7 cellular contexts compared by ENCODE assay signal in genomic region chr7:149696313-149696712, GRCh38.
"Had no signal": no experiment of that assay in that cellular context is flagged by ENCODE, and none has a peak within 500 bp of the region (broad histone marks: within the 10 kb centered on the region; RNA-seq: fewer than 3 reads in every experiment).

No MANE protein-coding gene starts in this region.

- FAIRE-seq: HepG2, HTR-8/SVneo had no signal

- H3K27ac ChIP-seq: HL-60, KMS-11 had no signal

- H3K4me2 ChIP-seq: KMS-11 had no signal

- ATAC-seq: HepG2 had no signal

- H3K9ac ChIP-seq: KMS-11 had no signal

- DNase-seq: IMR-90, KBM-7, KG1 had no signal
